Comparison of ENCODE assay signal across 12 cellular contexts in the genomic region with DNA sequence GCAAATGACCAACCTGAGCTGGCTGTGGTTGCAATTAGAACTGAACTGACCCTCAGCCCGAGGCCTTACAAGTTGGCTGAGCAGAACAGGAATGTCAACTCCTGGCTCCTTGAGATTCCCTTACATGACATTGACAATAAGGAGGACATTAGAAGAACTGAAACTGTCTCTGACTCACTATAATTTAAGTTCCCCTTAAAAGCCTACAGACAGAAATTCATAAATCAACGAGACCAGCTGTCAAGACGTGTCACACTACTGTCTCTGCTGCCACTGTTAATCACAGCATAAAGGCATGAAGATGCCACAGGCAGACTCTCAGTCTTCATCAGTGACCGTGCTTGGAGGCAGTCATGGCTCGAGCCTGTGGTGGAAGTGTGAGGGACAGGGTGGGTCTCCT.
DNase-seq lines count a peak whose midpoint lies in the region; ATAC-seq, FAIRE-seq and TF ChIP-seq lines count a peak whose summit lies in the region.
"Had no signal": no experiment of that assay in that cellular context is flagged by ENCODE, and none has a peak within 500 bp of the region (broad histone marks: within the 10 kb centered on the region; RNA-seq: fewer than 3 reads in every experiment).

No MANE protein-coding gene starts in this region.

- ATAC-seq in GM21786 (IDR thresholded peaks at IDR 0.05; ENCODE audit: unreplicated experiment) (peak; percentile 85), left lung (peak; percentile 57), HG03520 (IDR thresholded peaks at IDR 0.05; ENCODE audit: unreplicated experiment) (no peak)

- peak overlapping the region in 1 of 2 donors; percentile 25 for H3K27ac ChIP-seq in left lung
- H3K27ac ChIP-seq: C4-2B had no signal

- POLR2A ChIA-PET in GM10248 (lab: Yijun Ruan, JAX), result no interaction called here

- H3K27me3 ChIP-seq in left lung, result no peaks in the 10 kb centered on the region

- peaks cover 0 to 7% of the 10 kb centered on the region in 2 donors for H3K4me1 ChIP-seq in left lung

- no peak overlapping the region for H3K4me3 ChIP-seq in GM12865 (ENCODE audit: low read depth, low read length)
- H3K4me3 ChIP-seq in left lung, result no peak overlapping the region

- no peak for FAIRE-seq in D721Med (lab: Jason Lieb, UNC)

- CTCF ChIA-PET in GM10248 (lab: Yijun Ruan, JAX), result interaction anchor here (1.6 kb wide), 1 partner anchor 8 kb away, joined by 3 read pairs; no protein-coding TSS in a partner anchor

- intact Hi-C loops in left lung (cut with DNase I), result no loop called here

- no peaks in the 10 kb centered on the region for H3K9me3 ChIP-seq in left lung

- H3K36me3 ChIP-seq in left lung, result peaks cover 0 to 6% of the 10 kb centered on the region in 2 donors

- no peak for TF ChIP-seq CTCF in GM12865 (IDR thresholded peaks at IDR 0.05; ENCODE audit: insufficient read depth, low read depth, low read length, missing control alignments)
- TF ChIP-seq CTCF in left lung (IDR thresholded peaks at IDR 0.05), result no peak
- no peak for TF ChIP-seq CTCF in D721Med (IDR thresholded peaks at IDR 0.05; ENCODE audit: insufficient read depth, missing control alignments)
- TF ChIP-seq CTCF in GM10248 (IDR thresholded peaks at IDR 0.05; ENCODE audit: control extremely low read depth, extremely low read depth, low read depth, missing control alignments), result no peak

- DNase-seq in GM12865 (ENCODE audit: low read depth), result peak; percentile 47
- DNase-seq in NOMO-1 (lab: John Stamatoyannopoulos, UW; ENCODE audit: unreplicated experiment in 2 of 2), result peak; percentile 68 to 97
- DNase-seq in left lung, result no peak
- DNase-seq in D721Med (ENCODE audit: insufficient read length, low spot score), result no peak
- no peak for DNase-seq in GM10248 (ENCODE audit: extremely low spot score)
- no peak for DNase-seq in hepatic stellate cell (ENCODE audit: low spot score)
- DNase-seq: activated CD8-positive, alpha-beta memory T cell treated with anti-CD3 and anti-CD28 coated beads, Interleukin-2, amount 50 U/mL, for 4 hours; NCI-H1436 treated with DMSO at 0.1 percent for 48 hours; SHP77 had no signal

Comparison
In these comparisons a context has a peak if more than half of its experiments do, and no peak if none do; other contexts are left out.
1. DNase-seq: peak in GM12865 (single experiment) and NOMO-1 (2 of 2); none in left lung (0 of 2), D721Med (single experiment), GM10248 (single experiment) and hepatic stellate cell (single experiment).